In genomic region chr4:154485127-154485773, GRCh38 we compare ENCODE assay signal across 14 cellular contexts. TPM values are rescaled to one million over a fixed set of nuclear protein-coding genes. Genes with fewer than 3 reads are reported as not detected.
DNase-seq lines count a peak whose midpoint lies in the region; ATAC-seq and TF ChIP-seq lines count a peak whose summit lies in the region.
"Had no signal": no experiment of that assay in that cellular context is flagged by ENCODE, and none has a peak within 500 bp of the region (broad histone marks: within the 10 kb centered on the region; RNA-seq: fewer than 3 reads in every experiment).

No MANE protein-coding gene starts in this region.

- TF ChIP-seq CTCF in GM10248 (IDR thresholded peaks at IDR 0.05; ENCODE audit: control extremely low read depth, extremely low read depth, low read depth, missing control alignments) = no peak
- TF ChIP-seq CTCF in mammary epithelial cell (conservative IDR thresholded peaks at IDR 0.05 in 1 of 2, IDR thresholded peaks at IDR 0.05 in 1 of 2; ENCODE audit: extremely low read depth in 1 of 2, insufficient read depth in 1 of 2, low read depth in 1 of 2, low read length in 2 of 2) = no peak

- peaks cover 3% of the 10 kb centered on the region for H3K9me3 ChIP-seq in mammary epithelial cell (replicated peaks; ENCODE audit: insufficient read depth, low read length)
- H3K9me3 ChIP-seq: esophagus muscularis mucosa had no signal

- H3K27ac ChIP-seq in mammary epithelial cell (ENCODE audit: insufficient read depth, low read depth, low read length) = no peak overlapping the region
- H3K27ac ChIP-seq: esophagus muscularis mucosa had no signal

- no peaks in the 10 kb centered on the region for H3K36me3 ChIP-seq in mammary epithelial cell (ENCODE audit: insufficient read depth, low read length)
- H3K36me3 ChIP-seq: esophagus muscularis mucosa had no signal

- BruUV-seq in mammary epithelial cell (replicated peaks; lab: Mats Ljungman, UMichigan) = no TSS peak

- POLR2A ChIA-PET in GM10248 (lab: Yijun Ruan, JAX) = no interaction called here

- intact Hi-C loops in mammary epithelial cell (cut with micrococcal nuclease) = no loop called here

- DNase-seq in GM10248 (ENCODE audit: extremely low spot score) (peak; percentile 38), MV-4-11 (lab: John Stamatoyannopoulos, UW) (peak; percentile 89), mammary epithelial cell (no peak), cerebellum (ENCODE audit: low spot score) (no peak), glomerular visceral epithelial cell (ENCODE audit: extremely low spot score) (no peak), NCI-H2171 treated with DMSO at 0.1 percent for 48 hours (lab: John Stamatoyannopoulos, UW) (no peak)
- DNase-seq: activated CD4-positive, alpha-beta T cell treated with anti-CD3 and anti-CD28 coated beads for 4 hours; amygdala; left colon had no signal

- ATAC-seq in GM19455 (IDR thresholded peaks at IDR 0.05; ENCODE audit: unreplicated experiment) = peak; percentile 92
- ATAC-seq in HG02981 (IDR thresholded peaks at IDR 0.05; ENCODE audit: unreplicated experiment) = peak; percentile 99
- ATAC-seq: left colon, Panc1 had no signal

- dilution Hi-C loops in mammary epithelial cell (cut with HindIII; ENCODE audit: low sequenced_read_pairs) = loop anchor here (10.0 kb wide), 1 partner anchor 70 kb away; no protein-coding TSS in a partner anchor

- peaks cover 8% of the 10 kb centered on the region for H3K27me3 ChIP-seq in mammary epithelial cell (ENCODE audit: insufficient read depth, low read length)

- CTCF ChIA-PET in GM10248 (lab: Yijun Ruan, JAX) = no interaction called here
- CTCF ChIA-PET in mammary epithelial cell (lab: Charles Lee; ENCODE audit: low non-redundant PET) = no interaction called here

- H3K9ac ChIP-seq in mammary epithelial cell (ENCODE audit: insufficient read depth, low read length) = no peak overlapping the region

- no peak overlapping the region for H2AFZ ChIP-seq in mammary epithelial cell (ENCODE audit: low read depth, low read length)

- in situ Hi-C loops in mammary epithelial cell (cut with MboI; ENCODE audit: low sequenced_read_pairs in 2 of 2) = no loop called here

- no peaks in the 10 kb centered on the region for H4K20me1 ChIP-seq in mammary epithelial cell (ENCODE audit: insufficient read depth, low read length)

- WGBS in mammary epithelial cell (ENCODE audit: low coverage, missing lambda C conversion rate) = 75% methylated on average over 4 of the region's 4 CpGs

- no peak overlapping the region for H3K4me2 ChIP-seq in mammary epithelial cell (ENCODE audit: insufficient read depth, low read depth, low read length)

- H3K4me1 ChIP-seq in mammary epithelial cell (ENCODE audit: insufficient read depth, low read length) = no peaks in the 10 kb centered on the region

- H3K79me2 ChIP-seq in mammary epithelial cell (ENCODE audit: insufficient read depth, low read length) = no peaks in the 10 kb centered on the region

- no peak overlapping the region for H3K4me3 ChIP-seq in mammary epithelial cell (replicated peaks in 1 of 3; ENCODE audit: insufficient read depth in 1 of 3, low read depth in 2 of 3, low read length in 3 of 3)
- H3K4me3 ChIP-seq: esophagus muscularis mucosa had no signal

RNA-seq across cellular contexts. Expression of gene DCHS2, which starts 6.3 kb away (rescaled TPM):
- total RNA-seq in mammary epithelial cell (under 1 TPM in 1 of 2 donors, not detected in 1; 0.17 TPM), cerebellum (12.2 TPM)
- 0.14 TPM for polyA plus RNA-seq in mammary epithelial cell
- not detected for polyA minus RNA-seq in mammary epithelial cell
- polyA plus RNA-seq: AG04450 had no signal

Comparison
In these comparisons a context has a peak if more than half of its experiments do, and no peak if none do; other contexts are left out.
1. DNase-seq: peak in GM10248 (single experiment) and MV-4-11 (single experiment); none in mammary epithelial cell (single experiment), cerebellum (single experiment), glomerular visceral epithelial cell (single experiment) and NCI-H2171 treated with DMSO at 0.1 percent for 48 hours (single experiment).
2. RNA of gene DCHS2, which starts 6.3 kb away (total RNA-seq): 12.2 TPM in cerebellum (single experiment); 0.17 TPM in mammary epithelial cell; every median in the first group is over 10 times any median in the second.